10 cellular contexts compared by ENCODE assay signal in the genomic region with DNA sequence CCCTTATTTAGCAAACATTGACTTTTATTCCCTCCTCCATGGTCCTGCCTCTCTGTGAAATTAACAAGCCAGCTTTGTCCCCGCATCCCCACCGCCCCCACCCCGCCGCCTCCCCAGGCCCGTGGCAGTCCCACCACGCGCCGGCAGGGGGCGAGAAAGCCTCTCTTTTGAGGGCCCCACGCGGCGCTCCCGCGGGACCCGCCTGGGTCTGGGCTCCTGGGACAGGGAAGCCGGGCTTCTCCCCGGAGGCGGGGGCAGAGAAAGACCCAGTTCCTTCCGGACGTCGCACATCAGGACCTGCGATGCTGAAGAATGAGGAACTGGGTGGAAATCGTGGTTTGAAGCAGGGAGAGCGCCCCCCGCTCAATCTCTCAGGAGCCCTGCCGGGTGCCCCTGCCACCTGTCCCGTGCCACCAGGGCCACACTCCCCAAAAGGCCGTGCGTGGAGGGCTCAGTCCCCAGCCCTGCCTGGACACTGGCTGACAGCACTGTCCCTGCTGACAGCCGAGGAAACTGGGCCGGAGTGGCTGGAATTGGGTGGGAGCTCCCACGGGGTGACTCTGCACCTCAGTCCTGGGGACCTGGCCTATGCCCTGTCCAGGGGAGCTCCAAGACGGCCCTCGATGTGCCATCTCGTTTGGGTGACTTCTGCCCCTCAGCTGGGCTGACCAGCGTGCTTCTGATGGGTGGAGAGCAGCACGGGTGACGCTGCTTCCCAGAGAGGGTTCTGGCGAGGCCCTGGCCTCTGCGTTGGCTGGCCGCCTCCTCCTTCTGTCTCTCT. TPM values are rescaled to one million over a fixed set of nuclear protein-coding genes. Genes with fewer than 3 reads are reported as not detected.
DNase-seq lines count a peak whose midpoint lies in the region; ATAC-seq, FAIRE-seq and TF ChIP-seq lines count a peak whose summit lies in the region.
"Had no signal": no experiment of that assay in that cellular context is flagged by ENCODE, and none has a peak within 500 bp of the region (broad histone marks: within the 10 kb centered on the region; RNA-seq: fewer than 3 reads in every experiment).

No MANE protein-coding gene starts in this region.

- no peak for ATAC-seq in HG03439 (IDR thresholded peaks at IDR 0.05; ENCODE audit: unreplicated experiment)

- peaks cover 12% of the 10 kb centered on the region for H3K9me3 Mint-ChIP-seq in astrocyte (ENCODE audit: unreplicated experiment)

- no peak overlapping the region for H3K4me3 Mint-ChIP-seq in astrocyte (ENCODE audit: unreplicated experiment)

- no peak overlapping the region for H3K27ac Mint-ChIP-seq in astrocyte (ENCODE audit: unreplicated experiment)
- H3K27ac Mint-ChIP-seq: memory B cell had no signal

- H3K27ac ChIP-seq in RWPE1 (no peak overlapping the region), astrocyte (ENCODE audit: low read depth, low read length) (no peak overlapping the region), layer of hippocampus (ENCODE audit: low read depth, low read length) (peak overlapping the region; percentile 88)

- peak overlapping the region; percentile 45 for H3K4me2 ChIP-seq in astrocyte (ENCODE audit: low read length)

- no peak for DNase-seq in GM12864 (ENCODE audit: low read depth)
- peak; percentile 26 for DNase-seq in RWPE1 (ENCODE audit: low spot score)
- no peak for DNase-seq in astrocyte (ENCODE audit: low read depth)
- DNase-seq in stimulated activated CD4-positive, alpha-beta T cell treated with anti-CD3 and anti-CD28 coated beads, TNF-alpha, amount 100 ng/mL, for 4 hours (ENCODE audit: low read depth in 3 of 3), result peak; percentile 31 to 43 (median 43)
- DNase-seq in NCI-H345 treated with DMSO at 0.1 percent for 48 hours (lab: John Stamatoyannopoulos, UW; ENCODE audit: unreplicated experiment), result no peak
- no peak for DNase-seq in NK-92 (lab: John Stamatoyannopoulos, UW; ENCODE audit: unreplicated experiment)

- no peaks in the 10 kb centered on the region for H3K4me1 ChIP-seq in astrocyte (ENCODE audit: insufficient read depth, low read length)

- no peaks in the 10 kb centered on the region for H3K36me3 Mint-ChIP-seq in astrocyte (ENCODE audit: low read depth, unreplicated experiment)

- H3K4me3 ChIP-seq in GM12864 (ENCODE audit: low read depth, low read length) (no peak overlapping the region), astrocyte (ENCODE audit: insufficient read depth, low read depth, low read length) (no peak overlapping the region)

- H3K36me3 ChIP-seq in astrocyte (ENCODE audit: insufficient read depth, low read length), result no peaks in the 10 kb centered on the region

- POLR2A ChIA-PET in RWPE1 (lab: Yijun Ruan, JAX; ENCODE audit: low non-redundant PET), result no interaction called here

- FAIRE-seq in astrocyte (lab: Jason Lieb, UNC), result no peak

- no peaks in the 10 kb centered on the region for H3K4me1 Mint-ChIP-seq in astrocyte (ENCODE audit: low read depth, unreplicated experiment)

- peaks cover 4% of the 10 kb centered on the region for H3K27me3 ChIP-seq in astrocyte (ENCODE audit: insufficient read depth, low read length)
- H3K27me3 ChIP-seq in layer of hippocampus (ENCODE audit: control insufficient read depth, insufficient read depth, low read length), result no peaks in the 10 kb centered on the region

- peak; percentile 39 for TF ChIP-seq CTCF in GM12864 (IDR thresholded peaks at IDR 0.05; ENCODE audit: low read depth, low read length, missing control alignments)
- peak; percentile 50 for TF ChIP-seq CTCF in RWPE1 (conservative IDR thresholded peaks at IDR 0.05; ENCODE audit: low read depth)
- TF ChIP-seq CTCF in astrocyte (IDR thresholded peaks at IDR 0.05; ENCODE audit: insufficient read depth, low read depth, low read length), result peak; percentile 12

- H3K79me2 ChIP-seq in astrocyte (ENCODE audit: insufficient read depth, low read length), result no peaks in the 10 kb centered on the region

- no peaks in the 10 kb centered on the region for H4K20me1 ChIP-seq in astrocyte (ENCODE audit: insufficient read depth, low read length)

- H3K27me3 Mint-ChIP-seq in astrocyte (ENCODE audit: low read depth, unreplicated experiment), result peaks cover 47% of the 10 kb centered on the region

- H2AFZ ChIP-seq in astrocyte (ENCODE audit: low read depth, low read length), result no peak overlapping the region

- peaks cover 5% of the 10 kb centered on the region for H3K9me3 ChIP-seq in astrocyte (ENCODE audit: insufficient read depth, low read depth, low read length)

- CTCF ChIA-PET in RWPE1 (lab: Yijun Ruan, JAX), result interaction anchor here (0.9 to 1.1 kb wide), 2 partner anchors 398 to 412 kb away, joined by 3 to 5 read pairs; no protein-coding TSS in a partner anchor

- H3K9ac ChIP-seq in astrocyte (ENCODE audit: low read length), result no peak overlapping the region

RNA-seq across cellular contexts. Expression of a gene that starts 8.6 kb away (rescaled TPM):
- total RNA-seq in astrocyte, result not detected in 2 replicates
- total RNA-seq: LHCN-M2 had no signal

RNA-seq across cellular contexts. Expression of a gene that starts 56.3 kb away (rescaled TPM):
- total RNA-seq in astrocyte, result 0.43 and 1.5 TPM in 2 replicates
- total RNA-seq: LHCN-M2 had no signal

Comparison
In these comparisons a context has a peak if more than half of its experiments do, and no peak if none do; other contexts are left out.
1. DNase-seq: peak in RWPE1 (single experiment) and stimulated activated CD4-positive, alpha-beta T cell treated with anti-CD3 and anti-CD28 coated beads, TNF-alpha, amount 100 ng/mL, for 4 hours (3 of 3); none in GM12864 (single experiment), astrocyte (single experiment), NCI-H345 treated with DMSO at 0.1 percent for 48 hours (single experiment) and NK-92 (single experiment).
2. Peak in every context shown above with its lines, with median percentiles within 50 percentile points of each other: CTCF ChIP-seq.